ENCODE assay signal across 10 cellular contexts in the genomic region with DNA sequence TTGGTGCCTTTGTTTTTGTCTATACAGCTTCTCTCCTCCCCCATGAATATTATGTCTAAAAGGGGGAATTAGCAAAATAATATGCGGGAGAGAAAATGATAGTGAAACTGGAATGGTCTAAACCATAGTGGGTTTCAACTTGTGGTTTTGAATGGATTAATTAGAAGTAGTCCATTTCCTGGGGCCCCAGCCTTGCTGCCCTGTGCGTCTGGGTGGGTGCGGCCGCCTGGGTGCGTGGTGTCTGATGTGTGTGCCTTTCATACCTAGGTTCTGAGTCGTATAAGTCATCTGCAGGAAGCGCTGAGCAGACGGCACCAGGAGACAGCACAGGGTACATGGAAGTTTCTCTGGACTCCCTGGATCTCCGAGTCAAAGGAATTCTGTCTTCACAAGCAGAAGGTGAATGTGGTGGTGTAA.
DNase-seq lines count a peak whose midpoint lies in the region; ATAC-seq, FAIRE-seq and TF ChIP-seq lines count a peak whose summit lies in the region.
"Had no signal": no experiment of that assay in that cellular context is flagged by ENCODE, and none has a peak within 500 bp of the region (broad histone marks: within the 10 kb centered on the region; RNA-seq: fewer than 3 reads in every experiment).

No MANE protein-coding gene starts in this region.

- H3K79me2 ChIP-seq in OCI-LY3 (ENCODE audit: low read length) (peaks cover 54% of the 10 kb centered on the region), mammary epithelial cell (ENCODE audit: insufficient read depth, low read length) (peaks cover 24% of the 10 kb centered on the region)

- H3K9ac ChIP-seq in OCI-LY3 (ENCODE audit: low read length) (peak overlapping the region; percentile 36; the same call in 1 of the 2 replicates), mammary epithelial cell (ENCODE audit: insufficient read depth, low read length) (no peak overlapping the region)

- TF ChIP-seq CTCF in OCI-LY3 (IDR thresholded peaks at IDR 0.05; ENCODE audit: low read depth, low read length) (no peak), mammary epithelial cell (conservative IDR thresholded peaks at IDR 0.05 in 1 of 2, IDR thresholded peaks at IDR 0.05 in 1 of 2; ENCODE audit: extremely low read depth in 1 of 2, insufficient read depth in 1 of 2, low read depth in 1 of 2, low read length in 2 of 2) (no peak), pancreas (IDR thresholded peaks at IDR 0.05) (no peak)

- dilution Hi-C loops in mammary epithelial cell (cut with HindIII; ENCODE audit: low sequenced_read_pairs), result no loop called here

- H3K36me3 ChIP-seq in OCI-LY3 (replicated peaks; ENCODE audit: low read depth, low read length) (peaks cover 94% of the 10 kb centered on the region), mammary epithelial cell (ENCODE audit: insufficient read depth, low read length) (peaks cover 6% of the 10 kb centered on the region), pancreas (peaks cover 0 to 33% (median 10%) of the 10 kb centered on the region in 3 donors)

- ATAC-seq in GM18907 (IDR thresholded peaks at IDR 0.05; ENCODE audit: unreplicated experiment) (peak; percentile 33), pancreas (no peak)

- no peaks in the 10 kb centered on the region for H4K20me1 ChIP-seq in OCI-LY3 (ENCODE audit: insufficient read depth, low read length)
- H4K20me1 ChIP-seq in mammary epithelial cell (ENCODE audit: insufficient read depth, low read length), result no peaks in the 10 kb centered on the region

- intact Hi-C loops in mammary epithelial cell (cut with micrococcal nuclease), result loop anchor here (5.0 kb wide), 1 partner anchor 85 kb away; no protein-coding TSS in a partner anchor
- intact Hi-C loops in pancreas (cut with DNase I), result no loop called here

- CTCF ChIA-PET in mammary epithelial cell (lab: Charles Lee; ENCODE audit: low non-redundant PET), result no interaction called here

- H3K27ac ChIP-seq in OCI-LY3 (ENCODE audit: low read length) (peak overlapping the region; percentile 72), mammary epithelial cell (ENCODE audit: insufficient read depth, low read depth, low read length) (peak overlapping the region; percentile 46), pancreas (no peak overlapping the region)
- H3K27ac ChIP-seq: HL-60 had no signal

- BruUV-seq in mammary epithelial cell (replicated peaks; lab: Mats Ljungman, UMichigan), result no TSS peak

- H3K4me1 ChIP-seq in OCI-LY3 (ENCODE audit: low read length) (peaks cover 62% of the 10 kb centered on the region), mammary epithelial cell (ENCODE audit: insufficient read depth, low read length) (peaks cover 14% of the 10 kb centered on the region), pancreas (no peaks in the 10 kb centered on the region)

- 62% methylated on average over 9 of the region's 9 CpGs for WGBS in mammary epithelial cell (ENCODE audit: low coverage, missing lambda C conversion rate)
- WGBS in pancreas, 2 donors, result 96 to 97% methylated on average over 9 of the region's 9 CpGs

- in situ Hi-C loops in mammary epithelial cell (cut with MboI; ENCODE audit: low sequenced_read_pairs in 2 of 2), result no loop called here

- no peak for FAIRE-seq in pancreas (lab: Jason Lieb, UNC)

- H2AFZ ChIP-seq in OCI-LY3 (ENCODE audit: low read depth, low read length) (no peak overlapping the region), mammary epithelial cell (ENCODE audit: low read depth, low read length) (no peak overlapping the region)

- H3K4me3 ChIP-seq in OCI-LY3 (ENCODE audit: low read length), result peak overlapping the region; percentile 1; the same call in 1 of the 2 replicates
- no peak overlapping the region for H3K4me3 ChIP-seq in mammary epithelial cell (replicated peaks in 1 of 3; ENCODE audit: insufficient read depth in 1 of 3, low read depth in 2 of 3, low read length in 3 of 3)
- H3K4me3 ChIP-seq in pancreas, result no peak overlapping the region
- H3K4me3 ChIP-seq: skin epidermis had no signal

- H3K4me2 ChIP-seq in OCI-LY3 (ENCODE audit: low read length), result peak overlapping the region; percentile 49
- peak overlapping the region; percentile 33 for H3K4me2 ChIP-seq in mammary epithelial cell (ENCODE audit: insufficient read depth, low read depth, low read length)

- H3K27me3 ChIP-seq in OCI-LY3 (ENCODE audit: low read depth, low read length) (no peaks in the 10 kb centered on the region), mammary epithelial cell (ENCODE audit: insufficient read depth, low read length) (no peaks in the 10 kb centered on the region), pancreas (no peaks in the 10 kb centered on the region)

- DNase-seq in mammary epithelial cell (peak; percentile 77), NCI-H1105 treated with DMSO at 0.1 percent for 48 hours (lab: John Stamatoyannopoulos, UW) (no peak), NCI-H748 treated with DMSO at 0.1 percent for 48 hours (lab: John Stamatoyannopoulos, UW) (no peak), DMS114 treated with DMSO at 0.1 percent for 48 hours (lab: John Stamatoyannopoulos, UW; ENCODE audit: unreplicated experiment) (no peak), pancreas (no peak)
- DNase-seq in stimulated activated CD4-positive, alpha-beta T cell treated with anti-CD3 and anti-CD28 coated beads, Interleukin-15, amount 100 ng/mL, for 24 hours, result peak; percentile 63

- H3K9me3 ChIP-seq in OCI-LY3 (ENCODE audit: insufficient read depth, low read length), result peaks cover 8% of the 10 kb centered on the region; the same call in 1 of the 2 replicates
- H3K9me3 ChIP-seq in mammary epithelial cell (replicated peaks; ENCODE audit: insufficient read depth, low read length), result no peaks in the 10 kb centered on the region
- no peaks in the 10 kb centered on the region for H3K9me3 ChIP-seq in pancreas

Comparison
In these comparisons a context has a peak if more than half of its experiments do, and no peak if none do; other contexts are left out.
1. H3K27ac ChIP-seq: peak in OCI-LY3 (single experiment) and mammary epithelial cell (single experiment); none in pancreas (0 of 4).
2. DNase-seq: peak in mammary epithelial cell (single experiment) and stimulated activated CD4-positive, alpha-beta T cell treated with anti-CD3 and anti-CD28 coated beads, Interleukin-15, amount 100 ng/mL, for 24 hours (single experiment); none in NCI-H1105 treated with DMSO at 0.1 percent for 48 hours (single experiment), NCI-H748 treated with DMSO at 0.1 percent for 48 hours (single experiment), DMS114 treated with DMSO at 0.1 percent for 48 hours (single experiment) and pancreas (0 of 6).